Comparison of ENCODE assay signal across 1 cellular context in genomic region chr10:91576096-91576545, GRCh38.
TF ChIP-seq lines count a peak whose summit lies in the region.

No MANE protein-coding gene starts in this region.

TF ChIP-seq in HepG2, 621 proteins besides CTCF, POLR2A, EP300 and RAD21:
- peak; percentile 27 to 35; a peak in 1 of 4 replicates for TF ChIP-seq MAFK (conservative IDR thresholded peaks at IDR 0.05 in 1 of 2, IDR thresholded peaks at IDR 0.05 in 1 of 2; ENCODE audit: low read length in 2 of 2)
- TF ChIP-seq MAFF (IDR thresholded peaks at IDR 0.05; ENCODE audit: low read depth, low read length), result 0 out of 2 replicates have a peak, but pooled peaks have one; percentile 16
- no peak for TF ChIP-seq ZNF234 (CRISPR knock-in tag; conservative IDR thresholded peaks at IDR 0.05)
